Comparison of ENCODE assay signal across 7 cellular contexts in genomic region chr2:237115870-237116269, GRCh38.
"Had no signal": no experiment of that assay in that cellular context is flagged by ENCODE, and none has a peak within 500 bp of the region (broad histone marks: within the 10 kb centered on the region; RNA-seq: fewer than 3 reads in every experiment).

No MANE protein-coding gene starts in this region.

- H3K27me3 Mint-ChIP-seq: IgD-negative memory B cell had no signal

- H3K27ac Mint-ChIP-seq: IgD-negative memory B cell had no signal

- H3K27ac ChIP-seq: HL-60 had no signal

- ATAC-seq: HepG2, K562 had no signal

- H3K4me3 ChIP-seq: K562 had no signal

- FAIRE-seq: HepG2, HTR-8/SVneo, K562 had no signal

- DNase-seq: IMR-90, KBM-7 had no signal

- H3K4me3 Mint-ChIP-seq: IgD-negative memory B cell had no signal

- H3K36me3 Mint-ChIP-seq: IgD-negative memory B cell had no signal
